ENCODE assay signal across 16 cellular contexts in the genomic region with DNA sequence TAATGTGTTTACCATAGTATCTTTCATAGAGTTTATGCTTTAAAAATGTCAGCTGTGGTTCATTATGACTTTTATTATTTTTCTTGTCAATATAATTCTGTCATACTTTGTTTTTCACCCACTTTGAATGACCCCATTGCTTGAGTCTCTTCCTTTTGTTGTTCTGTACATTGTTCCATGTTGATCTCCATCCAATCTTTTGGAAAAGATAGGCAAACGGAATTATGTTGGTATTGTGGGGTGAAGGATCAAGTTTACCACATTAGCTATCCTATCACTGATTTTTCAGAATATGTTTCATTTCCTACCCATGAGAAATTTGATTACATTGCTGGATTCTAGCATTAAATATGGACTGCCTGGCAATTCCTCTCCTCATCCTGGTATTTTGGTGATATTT.
"Had no signal": no experiment of that assay in that cellular context is flagged by ENCODE, and none has a peak within 500 bp of the region (broad histone marks: within the 10 kb centered on the region; RNA-seq: fewer than 3 reads in every experiment).

No MANE protein-coding gene starts in this region.

- H3K4me3 ChIP-seq: body of pancreas, skin epidermis had no signal

- H3K9me3 Mint-ChIP-seq: activated naive CD8-positive, alpha-beta T cell treated with anti-CD3 and anti-CD28 coated beads, Interleukin-2, amount 10 ng/mL, durations not matched to agents 7 days and 5 days; stimulated activated naive CD8-positive, alpha-beta T cell treated with anti-CD3 and anti-CD28 coated beads, Interleukin-15, amount 100 ng/mL, for 72 hours had no signal

- H3K9me3 ChIP-seq: body of pancreas had no signal

- H3K27ac Mint-ChIP-seq: activated naive CD8-positive, alpha-beta T cell treated with anti-CD3 and anti-CD28 coated beads, Interleukin-2, amount 10 ng/mL, durations not matched to agents 7 days and 5 days had no signal

- H3K27ac ChIP-seq: body of pancreas, foreskin keratinocyte had no signal

- H3K4me3 Mint-ChIP-seq: activated naive CD8-positive, alpha-beta T cell treated with anti-CD3 and anti-CD28 coated beads, Interleukin-2, amount 10 ng/mL, durations not matched to agents 7 days and 5 days; stimulated activated naive CD8-positive, alpha-beta T cell treated with anti-CD3 and anti-CD28 coated beads, Interleukin-15, amount 100 ng/mL, for 72 hours had no signal

- DNase-seq: activated CD4-positive, alpha-beta T cell treated with anti-CD3 and anti-CD28 coated beads, Interleukin-2, amount 50 U/mL, for 48 hours; activated naive CD4-positive, alpha-beta T cell treated with Interleukin-2 at 50 U/mL for 16 hours; activated naive CD8-positive, alpha-beta T cell treated with anti-CD3 and anti-CD28 coated beads, Interleukin-2, amount 10 ng/mL, durations not matched to agents 7 days and 5 days; amygdala; body of pancreas; foreskin keratinocyte; kidney; midbrain; occipital lobe; stimulated activated CD4-positive, alpha-beta T cell treated with anti-CD3 and anti-CD28 coated beads, Interleukin-15, amount 100 ng/mL, for 24 hours; stimulated activated CD4-positive, alpha-beta T cell treated with anti-CD3 and anti-CD28 coated beads, Interleukin-2, amount 100 ng/mL, for 48 hours; stimulated activated naive CD8-positive, alpha-beta T cell treated with anti-CD3 and anti-CD28 coated beads, Interleukin-15, amount 100 ng/mL, for 72 hours; SW 1271; T-helper 2 cell had no signal

- H3K36me3 Mint-ChIP-seq: activated naive CD8-positive, alpha-beta T cell treated with anti-CD3 and anti-CD28 coated beads, Interleukin-2, amount 10 ng/mL, durations not matched to agents 7 days and 5 days had no signal

- H3K4me1 ChIP-seq: body of pancreas, foreskin keratinocyte had no signal

- H3K4me1 Mint-ChIP-seq: activated naive CD8-positive, alpha-beta T cell treated with anti-CD3 and anti-CD28 coated beads, Interleukin-2, amount 10 ng/mL, durations not matched to agents 7 days and 5 days had no signal

- H3K27me3 Mint-ChIP-seq: stimulated activated naive CD8-positive, alpha-beta T cell treated with anti-CD3 and anti-CD28 coated beads, Interleukin-15, amount 100 ng/mL, for 72 hours had no signal

- ATAC-seq: body of pancreas; foreskin keratinocyte; stimulated activated naive CD8-positive, alpha-beta T cell treated with anti-CD3 and anti-CD28 coated beads, Interleukin-15, amount 100 ng/mL, for 72 hours had no signal

- H3K27me3 ChIP-seq: body of pancreas, foreskin keratinocyte had no signal

- FAIRE-seq: colon, kidney had no signal
